Comparison of ENCODE assay signal across 8 cellular contexts in genomic region chr9:130042406-130042930, GRCh38. TPM values are rescaled to one million over a fixed set of nuclear protein-coding genes. Genes with fewer than 3 reads are reported as not detected.
DNase-seq lines count a peak whose midpoint lies in the region; ATAC-seq and TF ChIP-seq lines count a peak whose summit lies in the region.

No MANE protein-coding gene starts in this region.

- TF ChIP-seq CTCF in LNCaP clone FGC (IDR thresholded peaks at IDR 0.05; ENCODE audit: control insufficient read depth, extremely low read depth, insufficient read depth): no peak
- no peak for TF ChIP-seq CTCF in hepatocyte (IDR thresholded peaks at IDR 0.05; ENCODE audit: poor library complexity)

- H4K20me1 ChIP-seq in hepatocyte (ENCODE audit: insufficient read depth, poor library complexity, severe bottlenecking): peaks cover 29% of the 10 kb centered on the region

- H3K27ac ChIP-seq in hepatocyte: peak overlapping the region; percentile 88

- no peaks in the 10 kb centered on the region for H3K9me2 ChIP-seq in hepatocyte (replicated peaks; ENCODE audit: insufficient read depth)

- H3K27me3 ChIP-seq in hepatocyte: no peaks in the 10 kb centered on the region

- WGBS in hepatocyte (ENCODE audit: low lambda C conversion rate, missing lambda C conversion rate): no CpG with 5 or more reads among the region's 76 CpGs

- no peaks in the 10 kb centered on the region for H3K9me3 ChIP-seq in hepatocyte (ENCODE audit: low read depth)

- H3K4me2 ChIP-seq in hepatocyte: peak overlapping the region; percentile 98

- H3K4me1 ChIP-seq in hepatocyte (ENCODE audit: insufficient read depth): peaks cover 20% of the 10 kb centered on the region

- ATAC-seq in GM18861 (IDR thresholded peaks at IDR 0.05; ENCODE audit: unreplicated experiment): no peak

- peaks cover 45% of the 10 kb centered on the region for H3K79me2 ChIP-seq in hepatocyte

- H2AFZ ChIP-seq in hepatocyte: peak overlapping the region; percentile 75

- no peak for DNase-seq in LNCaP clone FGC (ENCODE audit: low read depth)
- peak; percentile 17 for DNase-seq in amniotic stem cell (lab: John Stamatoyannopoulos, UW)
- peak; percentile 52 for DNase-seq in hepatocyte (ENCODE audit: low spot score)
- DNase-seq in skeletal muscle cell (ENCODE audit: low read depth): no peak
- DNase-seq in putamen (ENCODE audit: low spot score): no peak
- no peak for DNase-seq in NCI-H2107 (lab: John Stamatoyannopoulos, UW)

- no peaks in the 10 kb centered on the region for H3K36me3 ChIP-seq in hepatocyte (replicated peaks; ENCODE audit: insufficient read depth, low read depth)

- peak overlapping the region; percentile 94 for H3K4me3 ChIP-seq in GM08714 (ENCODE audit: low read length)
- H3K4me3 ChIP-seq in LNCaP clone FGC (ENCODE audit: low read depth, low read length): peak overlapping the region; percentile 92
- H3K4me3 ChIP-seq in hepatocyte: peak overlapping the region; percentile 99
- H3K4me3 ChIP-seq in skeletal muscle cell (ENCODE audit: low read depth, low read length): peak overlapping the region; percentile 86

RNA-seq across cellular contexts. Expression of gene FNBP1, which starts 0.5 kb away (rescaled TPM):
- total RNA-seq in hepatocyte: 16.4 and 19.5 TPM in 2 replicates
- 21.0 and 24.6 TPM in 2 replicates for polyA plus RNA-seq in hepatocyte

RNA-seq across cellular contexts. Expression of gene GPR107, which starts 11.2 kb away (rescaled TPM):
- total RNA-seq in hepatocyte: 23.5 and 25.6 TPM in 2 replicates
- 10.6 and 10.7 TPM in 2 replicates for polyA plus RNA-seq in hepatocyte

Comparison
In these comparisons a context has a peak if more than half of its experiments do, and no peak if none do; other contexts are left out.
1. DNase-seq: peak in amniotic stem cell (single experiment) and hepatocyte (single experiment); none in LNCaP clone FGC (single experiment), skeletal muscle cell (single experiment), putamen (single experiment) and NCI-H2107 (single experiment).
2. Peak in every context shown above with its lines, with median percentiles within 50 percentile points of each other: H3K4me3 ChIP-seq.